Comparison of ENCODE assay signal across 28 cellular contexts in the genomic region with DNA sequence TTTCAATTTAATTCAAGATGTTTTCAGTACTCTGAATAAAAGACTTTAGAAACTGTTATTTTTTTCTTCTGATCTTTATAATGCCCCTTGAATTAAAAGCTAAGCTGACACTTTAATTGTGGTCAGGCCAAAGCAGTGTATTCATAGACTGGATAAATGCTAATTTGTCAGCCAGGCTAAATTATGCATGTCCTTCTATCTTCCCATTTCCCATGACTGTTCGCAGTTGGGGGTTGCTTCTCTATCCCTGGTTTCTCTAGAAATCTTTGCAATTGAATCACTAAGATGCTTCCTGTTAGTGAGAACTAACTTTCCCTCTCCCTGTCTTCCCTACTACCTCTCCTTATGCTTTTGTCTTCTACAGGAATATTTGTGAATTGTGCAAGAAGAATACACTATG.
DNase-seq lines count a peak whose midpoint lies in the region; ATAC-seq and TF ChIP-seq lines count a peak whose summit lies in the region.
"Had no signal": no experiment of that assay in that cellular context is flagged by ENCODE, and none has a peak within 500 bp of the region (broad histone marks: within the 10 kb centered on the region; RNA-seq: fewer than 3 reads in every experiment).

No MANE protein-coding gene starts in this region.

- no peaks in the 10 kb centered on the region for H3K36me3 ChIP-seq in HUES64 (ENCODE audit: insufficient read depth, low read length)
- H3K36me3 ChIP-seq in endodermal cell (ENCODE audit: control insufficient read depth, insufficient read depth, low read length) = no peaks in the 10 kb centered on the region
- H3K36me3 ChIP-seq in SJCRH30 = no peaks in the 10 kb centered on the region
- H3K36me3 ChIP-seq: neutrophil had no signal

- peak; percentile 18 for DNase-seq in Ammon's horn (ENCODE audit: low spot score)
- peak; percentile 49 for DNase-seq in endodermal cell
- no peak for DNase-seq in neural crest cell (ENCODE audit: low read depth, low spot score)
- no peak for DNase-seq in activated CD8-positive, alpha-beta T cell treated with anti-CD3 and anti-CD28 coated beads for 36 hours
- no peak for DNase-seq in SJCRH30
- no peak for DNase-seq in DMS 273 (lab: John Stamatoyannopoulos, UW; ENCODE audit: unreplicated experiment)
- DNase-seq in HUDEP-2 (lab: John Stamatoyannopoulos, UW; ENCODE audit: unreplicated experiment in 76 of 76) = no peak
- DNase-seq: activated CD4-positive, alpha-beta T cell treated with anti-CD3 and anti-CD28 coated beads for 36 hours; activated gamma-delta T cell; activated T-cell treated with anti-CD3 and anti-CD28 coated beads, Interleukin-2, amount 50 U/mL, for 24 hours; body of pancreas; CD8-positive, alpha-beta T cell; DMS 273 treated with DMSO at 0.1 percent for 48 hours; GDM1; KBM-7; left cardiac atrium; mammary epithelial cell; MM.1S; NCI-H2029 treated with DMSO at 0.1 percent for 48 hours; NCI-H345; NCI-H748 treated with DMSO at 0.1 percent for 48 hours; RPMI8226; stimulated activated naive CD4-positive, alpha-beta T cell; T-helper 2 cell had no signal

- intact Hi-C loops in activated CD8-positive, alpha-beta T cell treated with anti-CD3 and anti-CD28 coated beads for 36 hours (cut with micrococcal nuclease) = no loop called here

- H3K4me1 ChIP-seq in HUES64 (ENCODE audit: insufficient read depth, low read length) = peaks cover 22% of the 10 kb centered on the region
- no peaks in the 10 kb centered on the region for H3K4me1 ChIP-seq in endodermal cell (ENCODE audit: control insufficient read depth, insufficient read depth, low read length)
- H3K4me1 ChIP-seq in SJCRH30 = no peaks in the 10 kb centered on the region
- H3K4me1 ChIP-seq: body of pancreas had no signal

- H3K27me3 Mint-ChIP-seq in endodermal cell (ENCODE audit: insufficient read depth) = no peaks in the 10 kb centered on the region
- no peaks in the 10 kb centered on the region for H3K27me3 Mint-ChIP-seq in neural crest cell (ENCODE audit: low read depth)
- no peaks in the 10 kb centered on the region for H3K27me3 Mint-ChIP-seq in activated CD8-positive, alpha-beta T cell treated with anti-CD3 and anti-CD28 coated beads for 36 hours
- H3K27me3 Mint-ChIP-seq: activated CD4-positive, alpha-beta T cell treated with anti-CD3 and anti-CD28 coated beads for 36 hours; activated T-cell treated with anti-CD3 and anti-CD28 coated beads, Interleukin-2, amount 50 U/mL, for 24 hours had no signal

- H3K4me3 Mint-ChIP-seq in endodermal cell = no peak overlapping the region
- H3K4me3 Mint-ChIP-seq in neural crest cell = peak overlapping the region; percentile 2
- H3K4me3 Mint-ChIP-seq in activated CD8-positive, alpha-beta T cell treated with anti-CD3 and anti-CD28 coated beads for 36 hours = no peak overlapping the region
- H3K4me3 Mint-ChIP-seq: activated CD4-positive, alpha-beta T cell treated with anti-CD3 and anti-CD28 coated beads for 36 hours; activated T-cell treated with anti-CD3 and anti-CD28 coated beads, Interleukin-2, amount 50 U/mL, for 24 hours; B cell; CD8-positive, alpha-beta T cell had no signal

- CTCF ChIA-PET in activated CD8-positive, alpha-beta T cell treated with anti-CD3 and anti-CD28 coated beads for 36 hours (lab: Charles Lee) = no interaction called here

- H3K27ac ChIP-seq in HUES64 (ENCODE audit: low read depth, low read length) = peak overlapping the region; percentile 64
- H3K27ac ChIP-seq in endodermal cell (ENCODE audit: low read depth, low read length) = peak overlapping the region; percentile 57
- no peak overlapping the region for H3K27ac ChIP-seq in SJCRH30
- H3K27ac ChIP-seq: body of pancreas, neutrophil, SK-N-MC had no signal

- H3K27me3 ChIP-seq in HUES64 (ENCODE audit: insufficient read depth, low read length) (no peaks in the 10 kb centered on the region), endodermal cell (ENCODE audit: control insufficient read depth, insufficient read depth, low read length, poor library complexity, severe bottlenecking) (no peaks in the 10 kb centered on the region), SJCRH30 (no peaks in the 10 kb centered on the region)
- H3K27me3 ChIP-seq: body of pancreas, neutrophil had no signal

- H3K36me3 Mint-ChIP-seq in endodermal cell (ENCODE audit: low read depth) (no peaks in the 10 kb centered on the region), neural crest cell (ENCODE audit: low read depth) (peaks cover 7% of the 10 kb centered on the region)
- H3K36me3 Mint-ChIP-seq in activated CD8-positive, alpha-beta T cell treated with anti-CD3 and anti-CD28 coated beads for 36 hours (ENCODE audit: low read depth) = no peaks in the 10 kb centered on the region
- H3K36me3 Mint-ChIP-seq: CD8-positive, alpha-beta T cell had no signal

- no peak for ATAC-seq in activated CD8-positive, alpha-beta T cell treated with anti-CD3 and anti-CD28 coated beads for 36 hours
- ATAC-seq: activated CD4-positive, alpha-beta T cell treated with anti-CD3 and anti-CD28 coated beads for 36 hours; body of pancreas; CD8-positive, alpha-beta T cell; left cardiac atrium had no signal

- TF ChIP-seq CTCF in endodermal cell (conservative IDR thresholded peaks at IDR 0.05) (no peak), neural crest cell (conservative IDR thresholded peaks at IDR 0.05) (no peak)
- TF ChIP-seq CTCF in activated CD8-positive, alpha-beta T cell treated with anti-CD3 and anti-CD28 coated beads for 36 hours (IDR thresholded peaks at IDR 0.05) = no peak

- no peaks in the 10 kb centered on the region for H3K9me3 ChIP-seq in HUES64 (ENCODE audit: insufficient read depth, low read depth, low read length)
- H3K9me3 ChIP-seq in endodermal cell (ENCODE audit: control insufficient read depth, low read length) = no peaks in the 10 kb centered on the region
- no peaks in the 10 kb centered on the region for H3K9me3 ChIP-seq in SJCRH30 (replicated peaks)
- H3K9me3 ChIP-seq: body of pancreas, neutrophil had no signal

- H3K9me3 Mint-ChIP-seq in endodermal cell = no peaks in the 10 kb centered on the region
- H3K9me3 Mint-ChIP-seq in neural crest cell = peaks cover 3% of the 10 kb centered on the region
- H3K9me3 Mint-ChIP-seq in activated CD8-positive, alpha-beta T cell treated with anti-CD3 and anti-CD28 coated beads for 36 hours = no peaks in the 10 kb centered on the region
- H3K9me3 Mint-ChIP-seq: CD8-positive, alpha-beta T cell had no signal

- no peak overlapping the region for H3K4me3 ChIP-seq in HUES64 (ENCODE audit: low read length)
- H3K4me3 ChIP-seq in endodermal cell (ENCODE audit: low read length) = no peak overlapping the region
- H3K4me3 ChIP-seq in SJCRH30 = no peak overlapping the region
- H3K4me3 ChIP-seq: body of pancreas, SK-N-MC had no signal

- H3K9ac ChIP-seq in HUES64 (ENCODE audit: low read depth, low read length) = no peak overlapping the region
- no peak overlapping the region for H3K9ac ChIP-seq in endodermal cell (ENCODE audit: extremely low read depth, low read length, poor library complexity, severe bottlenecking)

- H3K27ac Mint-ChIP-seq in endodermal cell = no peak overlapping the region
- no peak overlapping the region for H3K27ac Mint-ChIP-seq in neural crest cell (ENCODE audit: unreplicated experiment)
- H3K27ac Mint-ChIP-seq in activated CD8-positive, alpha-beta T cell treated with anti-CD3 and anti-CD28 coated beads for 36 hours = no peak overlapping the region
- H3K27ac Mint-ChIP-seq: activated CD4-positive, alpha-beta T cell treated with anti-CD3 and anti-CD28 coated beads for 36 hours; activated T-cell treated with anti-CD3 and anti-CD28 coated beads, Interleukin-2, amount 50 U/mL, for 24 hours; B cell; CD8-positive, alpha-beta T cell had no signal

- POLR2A ChIA-PET in activated CD8-positive, alpha-beta T cell treated with anti-CD3 and anti-CD28 coated beads for 36 hours (lab: Charles Lee) = no interaction called here

- 41% methylated on average over 1 of the region's 1 CpG for WGBS in HUES64
- WGBS in endodermal cell (ENCODE audit: insufficient coverage in 1 of 2, insufficient read length in 1 of 2), 2 experiments = 33 to 53% methylated on average over 1 of the region's 1 CpG

- H3K4me1 Mint-ChIP-seq in endodermal cell (peaks cover 6% of the 10 kb centered on the region), neural crest cell (peaks cover 34% of the 10 kb centered on the region)
- no peaks in the 10 kb centered on the region for H3K4me1 Mint-ChIP-seq in activated CD8-positive, alpha-beta T cell treated with anti-CD3 and anti-CD28 coated beads for 36 hours (ENCODE audit: low read depth)
- H3K4me1 Mint-ChIP-seq: activated CD4-positive, alpha-beta T cell treated with anti-CD3 and anti-CD28 coated beads for 36 hours; B cell had no signal

Comparison
In these comparisons a context has a peak if more than half of its experiments do, and no peak if none do; other contexts are left out.
1. DNase-seq: peak in Ammon's horn (single experiment) and endodermal cell (single experiment); none in neural crest cell (single experiment), activated CD8-positive, alpha-beta T cell treated with anti-CD3 and anti-CD28 coated beads for 36 hours (single experiment), SJCRH30 (0 of 2), DMS 273 (single experiment) and HUDEP-2 (0 of 76).